17 cellular contexts compared by ENCODE assay signal in the genomic region with DNA sequence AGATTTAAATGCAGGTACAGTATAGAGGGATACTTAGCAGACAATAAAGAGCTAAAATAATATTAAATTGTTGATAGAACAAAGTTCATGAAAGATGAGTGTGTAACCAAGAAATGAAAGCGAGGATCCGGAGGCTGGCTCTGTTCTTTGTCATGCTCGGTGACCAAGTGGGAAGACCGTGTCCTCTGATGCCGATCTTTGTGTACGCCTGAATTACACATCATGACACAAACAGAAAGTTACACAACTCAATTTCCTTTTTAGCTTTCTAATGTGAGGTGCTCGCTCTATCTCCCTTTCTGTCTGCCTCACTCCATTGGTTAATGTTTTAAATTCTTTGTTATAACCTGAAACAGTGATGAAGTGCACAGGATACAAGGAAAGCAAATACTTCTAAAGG.
"Had no signal": no experiment of that assay in that cellular context is flagged by ENCODE, and none has a peak within 500 bp of the region (broad histone marks: within the 10 kb centered on the region; RNA-seq: fewer than 3 reads in every experiment).

No MANE protein-coding gene starts in this region.

- DNase-seq: activated CD4-positive, alpha-beta T cell treated with anti-CD3 and anti-CD28 coated beads, Interleukin-2, amount 50 U/mL, for 4 hours; activated CD4-positive, CD25-positive, alpha-beta regulatory T cell treated with anti-CD3 and anti-CD28 coated beads, Interleukin-2, amount 50 U/mL, for 72 hours; activated CD8-positive, alpha-beta memory T cell treated with anti-CD3 and anti-CD28 coated beads, Interleukin-2, amount 10 ng/mL, durations not matched to agents 7 days and 5 days; activated effector memory CD4-positive, alpha-beta T cell treated with anti-CD3 and anti-CD28 coated beads, Interleukin-2, amount 50 U/mL, for 16 hours; activated T-cell treated with anti-CD3 and anti-CD28 coated beads, Interleukin-2, amount 50 U/mL, for 4 hours; amniotic stem cell; effector memory CD4-positive, alpha-beta T cell; glutamatergic neuron; nephron progenitor cell; stimulated activated CD4-positive, alpha-beta T cell treated with anti-CD3 and anti-CD28 coated beads, Interleukin-12 subunit alpha, Interleukin-12 subunit beta, amount 100 ng/mL, for 4 hours; stimulated activated naive CD4-positive, alpha-beta T cell treated with Interleukin-2 at 50 U/mL for 16 hours; upper lobe of left lung had no signal

- H3K27ac ChIP-seq: epithelial cell of prostate, suprapubic skin, upper lobe of left lung had no signal

- H3K4me1 ChIP-seq: body of pancreas, suprapubic skin, upper lobe of left lung had no signal

- H3K9me3 ChIP-seq: suprapubic skin, upper lobe of left lung had no signal

- ATAC-seq: activated CD8-positive, alpha-beta memory T cell treated with anti-CD3 and anti-CD28 coated beads, Interleukin-2, amount 10 ng/mL, durations not matched to agents 7 days and 5 days; activated naive CD4-positive, alpha-beta T cell treated with anti-CD3 and anti-CD28 coated beads, Interleukin-2, amount 50 U/mL, for 72 hours; activated T-cell treated with anti-CD3 and anti-CD28 coated beads, Interleukin-2, amount 50 U/mL, for 4 hours; body of pancreas; left lobe of liver had no signal

- H3K4me3 ChIP-seq: body of pancreas, suprapubic skin, upper lobe of left lung had no signal
